In genomic region chr1:183310753-183311465, GRCh38 we compare ENCODE assay signal across 14 cellular contexts.
DNase-seq lines count a peak whose midpoint lies in the region; ATAC-seq, FAIRE-seq and TF ChIP-seq lines count a peak whose summit lies in the region.
"Had no signal": no experiment of that assay in that cellular context is flagged by ENCODE, and none has a peak within 500 bp of the region (broad histone marks: within the 10 kb centered on the region; RNA-seq: fewer than 3 reads in every experiment).

No MANE protein-coding gene starts in this region.

- peak overlapping the region; percentile 44 for H3K4me3 Mint-ChIP-seq in type B pancreatic cell
- H3K4me3 Mint-ChIP-seq: neural crest cell had no signal

- H3K4me3 ChIP-seq in heart right ventricle (no peak overlapping the region), cardiac fibroblast (replicated peaks in 1 of 2; ENCODE audit: low read depth in 2 of 2, low read length in 2 of 2) (no peak overlapping the region), pancreas (no peak overlapping the region), lower lobe of right lung (no peak overlapping the region)
- H3K4me3 ChIP-seq: BLaER1, colonic mucosa, SJCRH30 had no signal

- peaks cover 3% of the 10 kb centered on the region for H3K36me3 Mint-ChIP-seq in type B pancreatic cell

- H3K27me3 ChIP-seq in heart right ventricle = no peaks in the 10 kb centered on the region
- no peaks in the 10 kb centered on the region for H3K27me3 ChIP-seq in pancreas
- H3K27me3 ChIP-seq in lower lobe of right lung (ENCODE audit: low read depth) = no peaks in the 10 kb centered on the region
- H3K27me3 ChIP-seq: BLaER1, colonic mucosa, SJCRH30 had no signal

- FAIRE-seq in pancreas (lab: Jason Lieb, UNC) = no peak

- 59 to 66% methylated on average over 5 of the region's 5 CpGs for WGBS in heart right ventricle, 2 donors
- 19% methylated on average over 5 of the region's 5 CpGs for WGBS in pancreas, 2 donors

- peaks cover 12 to 56% (median 32%) of the 10 kb centered on the region in 9 donors for H3K4me1 ChIP-seq in heart right ventricle
- peaks cover 7 to 29% (median 21%) of the 10 kb centered on the region in 3 donors for H3K4me1 ChIP-seq in pancreas
- no peaks in the 10 kb centered on the region for H3K4me1 ChIP-seq in lower lobe of right lung
- H3K4me1 ChIP-seq: colonic mucosa had no signal

- peaks cover 36% of the 10 kb centered on the region for H3K4me1 Mint-ChIP-seq in type B pancreatic cell (ENCODE audit: unreplicated experiment)

- TF ChIP-seq CTCF in heart right ventricle (IDR thresholded peaks at IDR 0.05) (no peak), cardiac fibroblast (IDR thresholded peaks at IDR 0.05; ENCODE audit: low read depth, low read length) (no peak), pancreas (IDR thresholded peaks at IDR 0.05) (no peak), type B pancreatic cell (conservative IDR thresholded peaks at IDR 0.05) (no peak), lower lobe of right lung (IDR thresholded peaks at IDR 0.05) (no peak)

- no peaks in the 10 kb centered on the region for H3K9me3 Mint-ChIP-seq in type B pancreatic cell
- H3K9me3 Mint-ChIP-seq: neural crest cell had no signal

- H3K27me3 Mint-ChIP-seq in type B pancreatic cell = no peaks in the 10 kb centered on the region

- ATAC-seq in heart right ventricle = peak in 3 of 8 donors; percentile 14 to 56 (median 49)
- ATAC-seq in pancreas = peak; percentile 78 to 85 (median 80)
- no peak for ATAC-seq in HG03571 (IDR thresholded peaks at IDR 0.05; ENCODE audit: unreplicated experiment)
- ATAC-seq in lower lobe of right lung = no peak

- intact Hi-C loops in heart right ventricle (cut with DNase I) (loop anchor here in 2 of 10 donors (10.0 kb wide), 2 partner anchors 314 to 346 kb away; no protein-coding TSS in a partner anchor), cardiac septum (cut with DNase I) (no loop called here), pancreas (cut with DNase I) (no loop called here), lower lobe of right lung (cut with DNase I) (no loop called here)

- H3K27ac Mint-ChIP-seq in type B pancreatic cell = peak overlapping the region; percentile 92

- H3K36me3 ChIP-seq in heart right ventricle = no peaks in the 10 kb centered on the region
- no peaks in the 10 kb centered on the region for H3K36me3 ChIP-seq in pancreas
- no peaks in the 10 kb centered on the region for H3K36me3 ChIP-seq in lower lobe of right lung
- H3K36me3 ChIP-seq: BLaER1, colonic mucosa, SJCRH30 had no signal

- DNase-seq in heart right ventricle (no peak), cardiac septum (ENCODE audit: low spot score) (no peak), cardiac fibroblast (ENCODE audit: low read depth in 2 of 2) (peak; percentile 28 to 42), pancreas (peak in 4 of 6 donors; percentile 38 to 64 (median 56)), type B pancreatic cell (ENCODE audit: extremely low spot score, unreplicated experiment) (no peak), NCI-H69 (lab: John Stamatoyannopoulos, UW) (no peak), lower lobe of right lung (no peak)
- DNase-seq: activated CD8-positive, alpha-beta memory T cell treated with anti-CD3 and anti-CD28 coated beads for 24 hours; colonic mucosa; NCI-H345 had no signal

- H3K9me3 ChIP-seq in heart right ventricle (peaks cover 0 to 3% (median 0%) of the 10 kb centered on the region in 11 donors), pancreas (no peaks in the 10 kb centered on the region), lower lobe of right lung (no peaks in the 10 kb centered on the region)
- H3K9me3 ChIP-seq: BLaER1, colonic mucosa, SJCRH30 had no signal

- H3K27ac ChIP-seq in heart right ventricle = peak overlapping the region in 7 of 10 donors; percentile 22 to 70 (median 54)
- peak overlapping the region; percentile 22 to 81 (median 74) for H3K27ac ChIP-seq in pancreas
- no peak overlapping the region for H3K27ac ChIP-seq in lower lobe of right lung
- H3K27ac ChIP-seq: BLaER1, colonic mucosa, SJCRH30 had no signal

Comparison
In these comparisons a context has a peak if more than half of its experiments do, and no peak if none do; other contexts are left out.
1. ATAC-seq: peak in pancreas (4 of 4); none in HG03571 (single experiment) and lower lobe of right lung (0 of 2).
2. DNase-seq: peak in cardiac fibroblast (2 of 2) and pancreas (4 of 6); none in heart right ventricle (0 of 2), cardiac septum (single experiment), type B pancreatic cell (single experiment), NCI-H69 (single experiment) and lower lobe of right lung (single experiment).